Comparison of ENCODE assay signal across 1 cellular context in genomic region chr2:38474833-38475566, GRCh38.
TF ChIP-seq lines count a peak whose summit lies in the region.

No MANE protein-coding gene starts in this region.

TF ChIP-seq in liver, 16 proteins besides CTCF, POLR2A, EP300 and RAD21 (continued from another document):
- TF ChIP-seq REST (IDR thresholded peaks at IDR 0.05): no peak
